6 cellular contexts compared by ENCODE assay signal in genomic region chr3:40752492-40752891, GRCh38.
"Had no signal": no experiment of that assay in that cellular context is flagged by ENCODE, and none has a peak within 500 bp of the region (broad histone marks: within the 10 kb centered on the region; RNA-seq: fewer than 3 reads in every experiment).

No MANE protein-coding gene starts in this region.

- DNase-seq: GM23248, GOT3, H9, HCEC 1CT, IMR-90 had no signal

- H3K27ac Mint-ChIP-seq: H9 had no signal

- H3K4me3 ChIP-seq: GM23248, K562 had no signal

- H3K27ac ChIP-seq: GM23248 had no signal

- H3K9ac ChIP-seq: GM23248 had no signal

- H3K4me3 Mint-ChIP-seq: H9 had no signal

- H2AFZ ChIP-seq: GM23248 had no signal

- ATAC-seq: K562 had no signal
